In the genomic region with DNA sequence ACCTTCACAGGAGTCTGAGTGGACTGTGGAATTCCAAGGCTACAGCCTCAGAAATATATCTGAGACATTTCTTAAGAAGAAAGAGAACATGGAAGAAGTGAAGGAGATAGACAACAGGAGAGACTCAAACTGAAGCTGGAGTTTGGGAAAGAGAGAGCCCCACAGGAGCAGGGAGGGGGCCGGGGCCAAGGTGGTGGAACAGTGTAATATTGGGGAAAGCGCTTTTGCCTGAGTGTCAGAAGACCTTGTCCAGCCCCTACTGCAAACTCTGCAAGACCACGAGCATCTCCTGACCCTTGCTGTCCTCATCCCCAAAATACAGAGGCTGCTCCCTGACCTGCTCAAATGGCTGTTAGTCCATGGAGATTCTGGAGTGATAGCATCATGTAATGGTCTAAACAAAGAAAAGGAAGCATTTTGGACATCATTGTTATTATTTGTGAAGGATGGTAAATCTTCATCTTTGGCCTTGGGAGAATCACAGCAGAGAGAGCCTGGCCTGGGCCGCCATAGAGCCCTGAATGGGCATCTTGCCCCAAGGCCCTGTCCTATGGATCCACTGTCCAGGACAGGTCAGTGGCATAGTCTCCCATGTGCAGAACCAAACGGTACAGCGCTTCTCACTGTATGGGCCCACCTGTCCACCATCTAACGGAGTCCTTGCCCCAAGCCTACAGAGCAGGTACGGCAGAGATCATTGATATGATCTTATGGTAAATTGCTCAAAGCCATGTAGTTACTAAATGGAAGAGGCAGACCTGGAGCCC, we compare ENCODE assay signal across 26 cellular contexts.
A peak's percentile ranks its signal among the peaks of the same experiment; 100 is the strongest.
DNase-seq lines count a peak whose midpoint lies in the region; ATAC-seq, FAIRE-seq and TF ChIP-seq lines count a peak whose summit lies in the region.
"Had no signal": no experiment of that assay in that cellular context is flagged by ENCODE, and none has a peak within 500 bp of the region (broad histone marks: within the 10 kb centered on the region; RNA-seq: fewer than 3 reads in every experiment).

No MANE protein-coding gene starts in this region.

- H3K27ac ChIP-seq in endodermal cell (ENCODE audit: low read depth, low read length), result no peak overlapping the region
- no peak overlapping the region for H3K27ac ChIP-seq in testis
- no peak overlapping the region for H3K27ac ChIP-seq in A673 (ENCODE audit: low read depth, low read length, poor library complexity, severe bottlenecking)
- no peak overlapping the region for H3K27ac ChIP-seq in kidney (ENCODE audit: low read depth in 2 of 2, low read length in 2 of 2)
- H3K27ac ChIP-seq: BLaER1 treated with 17β-estradiol and CSF1 and Interleukin-3, amounts not matched to agents 10 nM and 100 nM; SJCRH30 had no signal

- POLR2A ChIA-PET in A673 (lab: Charles Lee; ENCODE audit: low non-redundant PET), result no interaction called here

- intact Hi-C loops in activated T-helper 2 cell treated with anti-CD3 and anti-CD28 coated beads, Interferon-gamma antibody, Interleukin-2, Interleukin-4, amounts not matched to agents 10 μg/mL and 5 μg/mL and 100 μg/mL, durations not matched to agents 14 hours and 24 hours and 36 hours (cut with micrococcal nuclease), result no loop called here
- intact Hi-C loops in testis (cut with DNase I; ENCODE audit: low total_unique reads) (no loop called here), A673 (cut with micrococcal nuclease; ENCODE audit: unreplicated experiment) (no loop called here), kidney (cut with DNase I) (no loop called here)

- H3K27me3 Mint-ChIP-seq in activated T-helper 2 cell treated with anti-CD3 and anti-CD28 coated beads, Interferon-gamma antibody, Interleukin-2, Interleukin-4, amounts not matched to agents 10 μg/mL and 5 μg/mL and 100 μg/mL, durations not matched to agents 14 hours and 24 hours and 36 hours (ENCODE audit: low read depth), result no peaks in the 10 kb centered on the region
- H3K27me3 Mint-ChIP-seq in endodermal cell (ENCODE audit: insufficient read depth), result peaks cover 19% of the 10 kb centered on the region

- no peak for TF ChIP-seq POLR2A in testis (IDR thresholded peaks at IDR 0.05)

- H3K9me3 ChIP-seq in endodermal cell (ENCODE audit: control insufficient read depth, low read length) (no peaks in the 10 kb centered on the region), testis (no peaks in the 10 kb centered on the region), A673 (ENCODE audit: low read depth, low read length, poor library complexity, severe bottlenecking) (no peaks in the 10 kb centered on the region), kidney (ENCODE audit: control insufficient read depth in 1 of 2, low read length in 2 of 2) (no peaks in the 10 kb centered on the region)
- H3K9me3 ChIP-seq: BLaER1 treated with 17β-estradiol and CSF1 and Interleukin-3, amounts not matched to agents 10 nM and 100 nM; Caco-2; SJCRH30 had no signal

- H3K27me3 ChIP-seq in endodermal cell (ENCODE audit: control insufficient read depth, insufficient read depth, low read length, poor library complexity, severe bottlenecking) (peaks cover 25% of the 10 kb centered on the region), testis (no peaks in the 10 kb centered on the region), A673 (replicated peaks; ENCODE audit: insufficient read depth, low read depth, low read length, poor library complexity) (peaks cover 10% of the 10 kb centered on the region)
- H3K27me3 ChIP-seq: BLaER1 treated with 17β-estradiol and CSF1 and Interleukin-3, amounts not matched to agents 10 nM and 100 nM; SJCRH30 had no signal

- BruUV-seq in A673 (replicated peaks; lab: Mats Ljungman, UMichigan), result no TSS peak

- H3K4me3 ChIP-seq in endodermal cell (ENCODE audit: low read length) (no peak overlapping the region), testis (no peak overlapping the region), A673 (ENCODE audit: low read depth, low read length, poor library complexity, severe bottlenecking) (no peak overlapping the region), kidney (ENCODE audit: low read length in 2 of 2) (no peak overlapping the region)
- H3K4me3 ChIP-seq: BLaER1 treated with 17β-estradiol and CSF1 and Interleukin-3, amounts not matched to agents 10 nM and 100 nM; GM23338; SJCRH30 had no signal

- H3K27ac Mint-ChIP-seq in activated T-helper 2 cell treated with anti-CD3 and anti-CD28 coated beads, Interferon-gamma antibody, Interleukin-2, Interleukin-4, amounts not matched to agents 10 μg/mL and 5 μg/mL and 100 μg/mL, durations not matched to agents 14 hours and 24 hours and 36 hours, result no peak overlapping the region
- H3K27ac Mint-ChIP-seq in endodermal cell, result no peak overlapping the region
- H3K27ac Mint-ChIP-seq: CD4-positive, alpha-beta memory T cell; GM23338 had no signal

- TF ChIP-seq CTCF in endodermal cell (conservative IDR thresholded peaks at IDR 0.05), result no peak
- TF ChIP-seq CTCF in testis (IDR thresholded peaks at IDR 0.05), result no peak
- no peak for TF ChIP-seq CTCF in A673 (conservative IDR thresholded peaks at IDR 0.05; ENCODE audit: low read depth, low read length)
- no peak for TF ChIP-seq CTCF in kidney (IDR thresholded peaks at IDR 0.05; ENCODE audit: borderline replicate concordance, extremely low read depth, insufficient read depth)

- DNase-seq in activated T-helper 2 cell treated with anti-CD3 and anti-CD28 coated beads, Interferon-gamma antibody, Interleukin-2, Interleukin-4, amounts not matched to agents 10 μg/mL and 5 μg/mL and 100 μg/mL, durations not matched to agents 14 hours and 24 hours and 36 hours (ENCODE audit: low spot score), result peak; percentile 5
- DNase-seq in endodermal cell (peak; percentile 26), mucosa of gallbladder (ENCODE audit: low spot score) (peak; percentile 3), testis (peak; percentile 6), OCI-M1 (lab: John Stamatoyannopoulos, UW) (no peak), A673 (ENCODE audit: low spot score) (no peak), kidney (no peak)
- DNase-seq: ACHN; Caco-2; CD4-positive, alpha-beta memory T cell; DMS 273 treated with DMSO at 0.1 percent for 48 hours; DMS79 treated with DMSO at 0.1 percent for 48 hours; HCEC 1CT; KG1; NCI-H1092; NCI-H1436 treated with DMSO at 0.1 percent for 48 hours; NCI-H1930; NCI-H2227 treated with DMSO at 0.1 percent for 48 hours; NCI-H510A; NK-92 treated with Interleukin-12 subunit alpha and Interleukin-12 subunit beta, amount 100 ng/mL, for 24 hours; SJCRH30 had no signal

- no peak for FAIRE-seq in kidney (lab: Jason Lieb, UNC)
- FAIRE-seq: HTR-8/SVneo had no signal

- no peak overlapping the region for H3K4me3 Mint-ChIP-seq in activated T-helper 2 cell treated with anti-CD3 and anti-CD28 coated beads, Interferon-gamma antibody, Interleukin-2, Interleukin-4, amounts not matched to agents 10 μg/mL and 5 μg/mL and 100 μg/mL, durations not matched to agents 14 hours and 24 hours and 36 hours (ENCODE audit: low read depth)
- no peak overlapping the region for H3K4me3 Mint-ChIP-seq in endodermal cell
- H3K4me3 Mint-ChIP-seq: CD4-positive, alpha-beta memory T cell; GM23338 had no signal

- no peaks in the 10 kb centered on the region for H3K4me1 Mint-ChIP-seq in activated T-helper 2 cell treated with anti-CD3 and anti-CD28 coated beads, Interferon-gamma antibody, Interleukin-2, Interleukin-4, amounts not matched to agents 10 μg/mL and 5 μg/mL and 100 μg/mL, durations not matched to agents 14 hours and 24 hours and 36 hours (ENCODE audit: low read depth)
- peaks cover 3% of the 10 kb centered on the region for H3K4me1 Mint-ChIP-seq in endodermal cell
- H3K4me1 Mint-ChIP-seq: CD4-positive, alpha-beta memory T cell had no signal

- no peak for ATAC-seq in GM19395 (IDR thresholded peaks at IDR 0.05; ENCODE audit: unreplicated experiment)
- ATAC-seq: Panc1 had no signal

- H3K36me3 ChIP-seq in endodermal cell (ENCODE audit: control insufficient read depth, insufficient read depth, low read length), result no peaks in the 10 kb centered on the region
- H3K36me3 ChIP-seq in testis (ENCODE audit: low read depth, missing control alignments), result no peaks in the 10 kb centered on the region
- H3K36me3 ChIP-seq in A673 (ENCODE audit: insufficient read depth, low read length, poor library complexity, severe bottlenecking), result no peaks in the 10 kb centered on the region
- H3K36me3 ChIP-seq in kidney (ENCODE audit: control insufficient read depth in 1 of 2, insufficient read depth in 2 of 2, low read length in 2 of 2), result no peaks in the 10 kb centered on the region
- H3K36me3 ChIP-seq: BLaER1 treated with 17β-estradiol and CSF1 and Interleukin-3, amounts not matched to agents 10 nM and 100 nM; SJCRH30 had no signal

- 89 to 94% methylated on average over 6 to 8 of the region's 8 CpGs for WGBS in endodermal cell (ENCODE audit: insufficient coverage in 1 of 2, insufficient read length in 1 of 2), 2 experiments
- 93 to 95% methylated on average over 8 of the region's 8 CpGs for WGBS in testis, 2 donors

- no peaks in the 10 kb centered on the region for H3K9me3 Mint-ChIP-seq in activated T-helper 2 cell treated with anti-CD3 and anti-CD28 coated beads, Interferon-gamma antibody, Interleukin-2, Interleukin-4, amounts not matched to agents 10 μg/mL and 5 μg/mL and 100 μg/mL, durations not matched to agents 14 hours and 24 hours and 36 hours
- H3K9me3 Mint-ChIP-seq in endodermal cell, result no peaks in the 10 kb centered on the region
- H3K9me3 Mint-ChIP-seq: CD4-positive, alpha-beta memory T cell; GM23338 had no signal

- no peaks in the 10 kb centered on the region for H3K4me1 ChIP-seq in endodermal cell (ENCODE audit: control insufficient read depth, insufficient read depth, low read length)
- no peaks in the 10 kb centered on the region for H3K4me1 ChIP-seq in testis
- no peaks in the 10 kb centered on the region for H3K4me1 ChIP-seq in A673 (ENCODE audit: insufficient read depth, low read length, poor library complexity, severe bottlenecking)
- peaks cover 0 to 5% of the 10 kb centered on the region in 2 donors for H3K4me1 ChIP-seq in kidney (ENCODE audit: control insufficient read depth in 1 of 2, insufficient read depth in 1 of 2, low read depth in 1 of 2, low read length in 2 of 2)

- no peaks in the 10 kb centered on the region for H3K36me3 Mint-ChIP-seq in activated T-helper 2 cell treated with anti-CD3 and anti-CD28 coated beads, Interferon-gamma antibody, Interleukin-2, Interleukin-4, amounts not matched to agents 10 μg/mL and 5 μg/mL and 100 μg/mL, durations not matched to agents 14 hours and 24 hours and 36 hours (ENCODE audit: low read depth)
- no peaks in the 10 kb centered on the region for H3K36me3 Mint-ChIP-seq in endodermal cell (ENCODE audit: low read depth)
- H3K36me3 Mint-ChIP-seq: CD4-positive, alpha-beta memory T cell had no signal

- CTCF ChIA-PET in A673 (lab: Charles Lee), result no interaction called here

- H3K9ac ChIP-seq in endodermal cell (ENCODE audit: extremely low read depth, low read length, poor library complexity, severe bottlenecking) (no peak overlapping the region), kidney (ENCODE audit: low read length in 2 of 2) (no peak overlapping the region)
- H3K9ac ChIP-seq: BLaER1 treated with 17β-estradiol and CSF1 and Interleukin-3, amounts not matched to agents 10 nM and 100 nM had no signal

Comparison
In these comparisons a context has a peak if more than half of its experiments do, and no peak if none do; other contexts are left out.
1. DNase-seq: peak in activated T-helper 2 cell treated with anti-CD3 and anti-CD28 coated beads, Interferon-gamma antibody, Interleukin-2, Interleukin-4, amounts not matched to agents 10 μg/mL and 5 μg/mL and 100 μg/mL, durations not matched to agents 14 hours and 24 hours and 36 hours (single experiment), endodermal cell (single experiment), mucosa of gallbladder (single experiment) and testis (single experiment); none in OCI-M1 (single experiment), A673 (single experiment) and kidney (single experiment).